Comparison of ENCODE assay signal across 28 cellular contexts in genomic region chr5:180436936-180437335, GRCh38.
"Had no signal": no experiment of that assay in that cellular context is flagged by ENCODE, and none has a peak within 500 bp of the region (broad histone marks: within the 10 kb centered on the region; RNA-seq: fewer than 3 reads in every experiment).

No MANE protein-coding gene starts in this region.

- H3K9ac ChIP-seq: parathyroid adenoma had no signal

- H3K79me2 ChIP-seq: hepatocyte, parathyroid adenoma had no signal

- H3K27me3 ChIP-seq: hepatocyte, right atrium auricular region, uterus had no signal

- H3K27ac ChIP-seq: heart right ventricle, hepatocyte, lower lobe of right lung, parathyroid adenoma, right atrium auricular region, skin epidermis, suprapubic skin, thoracic aorta, tibial artery, uterus had no signal

- H3K27ac Mint-ChIP-seq: naive thymus-derived CD4-positive, alpha-beta T cell; natural killer cell treated with Interleukin-12 subunit alpha and Interleukin-12 subunit beta and Interleukin-15 and Interleukin-18, amount 100 ng/mL, for 72 hours; progenitor cell of endocrine pancreas; stimulated activated naive B cell treated with anti-CD40 and anti-IgM and Interleukin-4, amounts not matched to agents 10 μg/mL and 1 μg/mL and 100 μg/mL, for 72 hours had no signal

- H2AFZ ChIP-seq: hepatocyte, parathyroid adenoma had no signal

- H3K4me3 ChIP-seq: heart right ventricle, hepatocyte, lower lobe of right lung, mucosa of descending colon, right atrium auricular region, skin epidermis, suprapubic skin, thoracic aorta, tibial artery, uterus had no signal

- DNase-seq: heart right ventricle; islet precursor cell; left ventricle myocardium superior; lower lobe of right lung; mammary epithelial cell; mesenchymal stem cell; midbrain; mucosa of descending colon; naive thymus-derived CD4-positive, alpha-beta T cell; nucleus accumbens; stimulated activated CD4-positive, alpha-beta T cell treated with anti-CD3 and anti-CD28 coated beads, Interleukin-12 subunit alpha, Interleukin-12 subunit beta, amount 100 ng/mL, for 4 hours; stimulated activated CD4-positive, alpha-beta T cell treated with anti-CD3 and anti-CD28 coated beads, Interleukin-15, amount 100 ng/mL, for 24 hours; stimulated activated CD4-positive, alpha-beta T cell treated with anti-CD3 and anti-CD28 coated beads, Interleukin-2, amount 100 ng/mL, for 24 hours; stimulated activated CD4-positive, alpha-beta T cell treated with anti-CD3 and anti-CD28 coated beads, Interleukin-4, amount 100 ng/mL, for 1 hour; stimulated activated naive B cell treated with anti-CD40 and anti-IgM and Interleukin-4, amounts not matched to agents 10 μg/mL and 1 μg/mL and 100 μg/mL, for 72 hours; stimulated activated naive CD8-positive, alpha-beta T cell treated with anti-CD3 and anti-CD28 coated beads, Interleukin-15, Interleukin-2, amounts not matched to agents 100 U/mL and 50 U/mL, for 24 hours; trophoblast cell; uterus had no signal

- ATAC-seq: heart right ventricle; left ventricle myocardium superior; lower lobe of right lung; mucosa of descending colon; naive thymus-derived CD4-positive, alpha-beta T cell; natural killer cell treated with Interleukin-12 subunit alpha and Interleukin-12 subunit beta and Interleukin-15 and Interleukin-18, amount 100 ng/mL, for 72 hours; sciatic nerve; stimulated activated naive B cell treated with anti-CD40 and anti-IgM and Interleukin-4, amounts not matched to agents 10 μg/mL and 1 μg/mL and 100 μg/mL, for 72 hours; stimulated activated naive CD8-positive, alpha-beta T cell treated with anti-CD3 and anti-CD28 coated beads, Interleukin-15, Interleukin-2, amounts not matched to agents 100 U/mL and 50 U/mL, for 24 hours had no signal

- H3K4me3 Mint-ChIP-seq: naive thymus-derived CD4-positive, alpha-beta T cell; natural killer cell treated with Interleukin-12 subunit alpha and Interleukin-12 subunit beta and Interleukin-15 and Interleukin-18, amount 100 ng/mL, for 72 hours; stimulated activated naive B cell treated with anti-CD40 and anti-IgM and Interleukin-4, amounts not matched to agents 10 μg/mL and 1 μg/mL and 100 μg/mL, for 72 hours had no signal

- H3K36me3 ChIP-seq: heart right ventricle, lower lobe of right lung, right atrium auricular region, suprapubic skin, thoracic aorta, tibial artery, uterus had no signal

- H3K36me3 Mint-ChIP-seq: naive thymus-derived CD4-positive, alpha-beta T cell; natural killer cell treated with Interleukin-12 subunit alpha and Interleukin-12 subunit beta and Interleukin-15 and Interleukin-18, amount 100 ng/mL, for 72 hours had no signal

- H3K4me1 Mint-ChIP-seq: stimulated activated naive B cell treated with anti-CD40 and anti-IgM and Interleukin-4, amounts not matched to agents 10 μg/mL and 1 μg/mL and 100 μg/mL, for 72 hours had no signal

- H3K4me2 ChIP-seq: hepatocyte had no signal

- H3K9me3 ChIP-seq: lower lobe of right lung, mucosa of descending colon, right atrium auricular region, suprapubic skin, uterus had no signal

- H3K9me3 Mint-ChIP-seq: natural killer cell treated with Interleukin-12 subunit alpha and Interleukin-12 subunit beta and Interleukin-15 and Interleukin-18, amount 100 ng/mL, for 72 hours had no signal

- H3K4me1 ChIP-seq: heart right ventricle, lower lobe of right lung, parathyroid adenoma, right atrium auricular region, suprapubic skin, tibial artery, uterus had no signal
